In the genomic region with DNA sequence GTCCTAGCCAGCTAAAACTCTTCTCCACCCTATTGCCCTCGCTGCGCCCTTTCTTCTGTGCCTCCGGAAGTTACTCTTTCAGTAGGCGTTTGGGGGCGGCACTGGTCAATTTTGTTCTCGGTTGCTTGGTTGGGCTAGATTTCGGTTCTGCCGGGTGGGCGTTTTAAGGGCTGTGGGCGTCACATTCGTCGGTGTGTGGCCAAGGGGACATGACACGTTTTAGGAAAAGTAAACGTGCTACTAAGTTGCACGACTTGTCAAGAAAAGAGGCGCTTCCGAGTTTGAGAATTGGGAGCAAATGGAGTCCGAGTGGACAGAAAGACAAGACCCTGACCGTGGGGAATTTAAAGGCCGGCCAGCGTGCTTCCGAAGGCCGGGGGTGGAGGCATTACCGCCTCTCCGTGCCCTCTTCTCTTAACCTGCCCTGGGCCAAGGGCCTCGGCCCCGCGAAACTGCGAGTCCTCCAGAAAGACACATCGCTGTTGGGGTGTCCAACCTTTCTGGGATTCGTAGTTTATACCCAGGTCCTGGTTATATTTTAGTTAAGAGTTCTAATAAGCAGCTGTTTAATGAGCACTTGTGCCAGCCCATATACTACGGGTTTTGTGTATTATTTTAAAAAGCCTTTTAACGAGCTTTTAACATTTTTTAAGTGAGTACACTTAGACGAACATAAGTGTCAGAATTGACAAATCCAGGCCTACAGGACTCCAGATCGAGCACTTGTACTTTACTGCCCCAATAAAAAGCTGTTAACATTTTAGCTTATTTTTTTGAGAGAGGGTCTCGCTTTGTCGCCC, we compare ENCODE assay signal across 8 cellular contexts. TPM values are rescaled to one million over a fixed set of nuclear protein-coding genes. Genes with fewer than 3 reads are reported as not detected.
DNase-seq lines count a peak whose midpoint lies in the region; ATAC-seq and TF ChIP-seq lines count a peak whose summit lies in the region.

No MANE protein-coding gene starts in this region.

- peak; percentile 51 for ATAC-seq in HG02981 (IDR thresholded peaks at IDR 0.05; ENCODE audit: unreplicated experiment)
- peak; percentile 73 for ATAC-seq in omental fat pad (ENCODE audit: low FRiP score)

- H3K36me3 Mint-ChIP-seq in glutamatergic neuron (ENCODE audit: unreplicated experiment), result peaks cover 4% of the 10 kb centered on the region

- no peak for TF ChIP-seq CTCF in glutamatergic neuron (IDR thresholded peaks at IDR 0.05; ENCODE audit: partially characterized antibody, unreplicated experiment)
- TF ChIP-seq CTCF in omental fat pad (IDR thresholded peaks at IDR 0.05), result no peak
- TF ChIP-seq CTCF in vagina (IDR thresholded peaks at IDR 0.05), result no peak

- H3K4me2 ChIP-seq in BLaER1, result peak overlapping the region; percentile 87

- H3K27me3 ChIP-seq in BLaER1 (no peaks in the 10 kb centered on the region), vagina (no peaks in the 10 kb centered on the region)

- H3K4me3 ChIP-seq in BLaER1, result peak overlapping the region; percentile 78
- peak overlapping the region; percentile 72 to 86 for H3K4me3 ChIP-seq in vagina

- H4K20me1 ChIP-seq in BLaER1, result peaks cover 36% of the 10 kb centered on the region; the same call in 1 of the 2 replicates

- H3K9me3 ChIP-seq in BLaER1 (no peaks in the 10 kb centered on the region), vagina (no peaks in the 10 kb centered on the region)

- H3K4me1 ChIP-seq in BLaER1, result peaks cover 51% of the 10 kb centered on the region
- H3K4me1 ChIP-seq in vagina, result peaks cover 33% of the 10 kb centered on the region

- peak overlapping the region; percentile 93 for H3K4me3 Mint-ChIP-seq in glutamatergic neuron (ENCODE audit: unreplicated experiment)

- intact Hi-C loops in vagina (cut with DNase I), result no loop called here

- H3K27ac Mint-ChIP-seq in glutamatergic neuron (ENCODE audit: unreplicated experiment), result peak overlapping the region; percentile 99

- peaks cover 20% of the 10 kb centered on the region for H3K27me3 Mint-ChIP-seq in glutamatergic neuron (ENCODE audit: unreplicated experiment)

- DNase-seq in NCI-H82 (lab: John Stamatoyannopoulos, UW) (peak; percentile 99), glutamatergic neuron (peak; percentile 78), omental fat pad (ENCODE audit: low spot score) (peak; percentile 74), vagina (ENCODE audit: extremely low spot score in 2 of 2) (peak in 1 of 2 donors; percentile 95)
- peak; percentile 77 for DNase-seq in activated T-helper 9 cell treated with anti-CD3 and anti-CD28 coated beads, Interleukin-2, amount 50 U/mL, for 16 hours (ENCODE audit: low read depth)

- peak overlapping the region; percentile 93 for H3K9ac ChIP-seq in BLaER1

- H3K4me1 Mint-ChIP-seq in glutamatergic neuron (ENCODE audit: low read depth, unreplicated experiment), result peaks cover 16% of the 10 kb centered on the region

- H3K27ac ChIP-seq in BLaER1, result peak overlapping the region; percentile 98
- H3K27ac ChIP-seq in vagina, result peak overlapping the region; percentile 95

- H3K36me3 ChIP-seq in BLaER1 (peaks cover 62% of the 10 kb centered on the region), vagina (peaks cover 0 to 15% of the 10 kb centered on the region in 2 donors)

- peaks cover 15% of the 10 kb centered on the region for H3K9me3 Mint-ChIP-seq in glutamatergic neuron (ENCODE audit: unreplicated experiment)

- TF ChIP-seq POLR2A in GM18526 (IDR thresholded peaks at IDR 0.05; ENCODE audit: extremely low read depth, insufficient read length) (peak; percentile 19), vagina (IDR thresholded peaks at IDR 0.05) (peak in 1 of 2 donors; percentile 69)

RNA-seq across cellular contexts. Expression of gene BAG6, which starts 0.7 kb away (rescaled TPM):
- 804 TPM for total RNA-seq in glutamatergic neuron (ENCODE audit: unreplicated experiment)
- 100 to 1,000 TPM; 137 to 231 (median 157) TPM for total RNA-seq in omental fat pad
- total RNA-seq in vagina, result 139 TPM

RNA-seq across cellular contexts. Expression of gene APOM, which starts 2.6 kb away (rescaled TPM):
- total RNA-seq in glutamatergic neuron (ENCODE audit: unreplicated experiment), result 1.5 TPM
- total RNA-seq in omental fat pad, result 1 to 10 TPM; 2.4 to 5.0 (median 3.6) TPM
- total RNA-seq in vagina, result not detected

RNA-seq across cellular contexts. Expression of gene C6orf47, which starts 7.5 kb away (rescaled TPM):
- total RNA-seq in glutamatergic neuron (ENCODE audit: unreplicated experiment), result 28.8 TPM
- total RNA-seq in omental fat pad, result 10 to 100 TPM; 16.8 to 24.7 (median 21.2) TPM
- total RNA-seq in vagina, result 15.2 TPM

RNA-seq across cellular contexts. Expression of gene GPANK1, which starts 11.7 kb away (rescaled TPM):
- total RNA-seq in glutamatergic neuron (ENCODE audit: unreplicated experiment), result 30.1 TPM
- 10 to 100 TPM in 3 of 4 donors, 1 to 10 TPM in 1; 7.1 to 23.6 (median 15.6) TPM for total RNA-seq in omental fat pad
- 16.9 TPM for total RNA-seq in vagina

RNA-seq across cellular contexts. Expression of gene CSNK2B, which starts 12.8 kb away (rescaled TPM):
- total RNA-seq in glutamatergic neuron (ENCODE audit: unreplicated experiment) (214 TPM), omental fat pad (100 to 1,000 TPM; 130 to 202 (median 184) TPM), vagina (219 TPM)
